ENCODE assay signal across 23 cellular contexts in genomic region chr13:81606074-81606473, GRCh38.
DNase-seq lines count a peak whose midpoint lies in the region; ATAC-seq and TF ChIP-seq lines count a peak whose summit lies in the region.
"Had no signal": no experiment of that assay in that cellular context is flagged by ENCODE, and none has a peak within 500 bp of the region (broad histone marks: within the 10 kb centered on the region; RNA-seq: fewer than 3 reads in every experiment).

No MANE protein-coding gene starts in this region.

- no peaks in the 10 kb centered on the region for H3K4me1 ChIP-seq in right atrium auricular region
- H3K4me1 ChIP-seq: BE2C had no signal

- H3K4me3 ChIP-seq in right atrium auricular region = no peak overlapping the region
- H3K4me3 ChIP-seq: BLaER1, GM12878 had no signal

- no peaks in the 10 kb centered on the region for H3K27me3 ChIP-seq in right atrium auricular region
- H3K27me3 ChIP-seq: BE2C, BLaER1 had no signal

- no peak for ATAC-seq in left ventricle myocardium superior
- no peak for ATAC-seq in activated CD8-positive, alpha-beta memory T cell treated with anti-CD3 and anti-CD28 coated beads, Interleukin-2, amount 10 ng/mL, durations not matched to agents 7 days and 5 days
- ATAC-seq: GM12878 had no signal

- H3K4me3 Mint-ChIP-seq in activated CD8-positive, alpha-beta memory T cell treated with anti-CD3 and anti-CD28 coated beads, Interleukin-2, amount 10 ng/mL, durations not matched to agents 7 days and 5 days = no peak overlapping the region
- H3K4me3 Mint-ChIP-seq: CD14-positive monocyte; CD4-positive, alpha-beta memory T cell; CD4-positive, CD25-positive, alpha-beta regulatory T cell; CD8-positive, alpha-beta memory T cell had no signal

- CTCF ChIA-PET in activated CD8-positive, alpha-beta memory T cell treated with anti-CD3 and anti-CD28 coated beads, Interleukin-2, amount 10 ng/mL, durations not matched to agents 7 days and 5 days (lab: Charles Lee) = interaction anchor here (0.7 kb wide), 1 partner anchor 434 kb away, joined by 3 read pairs; no protein-coding TSS in a partner anchor

- H3K9me3 Mint-ChIP-seq in activated CD8-positive, alpha-beta memory T cell treated with anti-CD3 and anti-CD28 coated beads, Interleukin-2, amount 10 ng/mL, durations not matched to agents 7 days and 5 days (ENCODE audit: low read depth) = peaks cover 6% of the 10 kb centered on the region

- H3K4me1 Mint-ChIP-seq in activated CD8-positive, alpha-beta memory T cell treated with anti-CD3 and anti-CD28 coated beads, Interleukin-2, amount 10 ng/mL, durations not matched to agents 7 days and 5 days = no peaks in the 10 kb centered on the region
- H3K4me1 Mint-ChIP-seq: CD14-positive monocyte; CD4-positive, alpha-beta memory T cell; CD4-positive, CD25-positive, alpha-beta regulatory T cell; CD8-positive, alpha-beta memory T cell had no signal

- DNase-seq in left ventricle myocardium superior (peak; percentile 21), right atrium auricular region (ENCODE audit: low spot score) (no peak), posterior vena cava (ENCODE audit: low spot score) (peak; percentile 74), NCI-H446 (lab: John Stamatoyannopoulos, UW) (no peak)
- DNase-seq in activated CD8-positive, alpha-beta memory T cell treated with anti-CD3 and anti-CD28 coated beads, Interleukin-2, amount 10 ng/mL, durations not matched to agents 7 days and 5 days = no peak
- DNase-seq: 8988T; ACHN; BE2C; C1 segment of cervical spinal cord; CD4-positive, alpha-beta memory T cell; CD4-positive, CD25-positive, alpha-beta regulatory T cell; CD8-positive, alpha-beta memory T cell; COR-L47; DMS 273 treated with DMSO at 0.1 percent for 48 hours; DMS153; DMS53; DMS79; DND-41; EL; GDM1 had no signal

- H3K36me3 ChIP-seq in right atrium auricular region = no peaks in the 10 kb centered on the region
- H3K36me3 ChIP-seq: BE2C, BLaER1 had no signal

- no peaks in the 10 kb centered on the region for H3K9me3 ChIP-seq in right atrium auricular region
- H3K9me3 ChIP-seq: BE2C had no signal

- H3K27ac ChIP-seq in right atrium auricular region = no peak overlapping the region
- H3K27ac ChIP-seq: BLaER1 had no signal

- intact Hi-C loops in left ventricle myocardium superior (cut with micrococcal nuclease) = no loop called here
- intact Hi-C loops in posterior vena cava (cut with DNase I) = no loop called here

- TF ChIP-seq CTCF in right atrium auricular region (IDR thresholded peaks at IDR 0.05) = no peak

- no peaks in the 10 kb centered on the region for H3K36me3 Mint-ChIP-seq in activated CD8-positive, alpha-beta memory T cell treated with anti-CD3 and anti-CD28 coated beads, Interleukin-2, amount 10 ng/mL, durations not matched to agents 7 days and 5 days
- H3K36me3 Mint-ChIP-seq: CD14-positive monocyte; CD4-positive, alpha-beta memory T cell; CD4-positive, CD25-positive, alpha-beta regulatory T cell; CD8-positive, alpha-beta memory T cell had no signal

- H3K27me3 Mint-ChIP-seq in activated CD8-positive, alpha-beta memory T cell treated with anti-CD3 and anti-CD28 coated beads, Interleukin-2, amount 10 ng/mL, durations not matched to agents 7 days and 5 days = no peaks in the 10 kb centered on the region
- H3K27me3 Mint-ChIP-seq: CD4-positive, alpha-beta memory T cell; CD4-positive, CD25-positive, alpha-beta regulatory T cell; CD8-positive, alpha-beta memory T cell had no signal

- no peak overlapping the region for H3K27ac Mint-ChIP-seq in activated CD8-positive, alpha-beta memory T cell treated with anti-CD3 and anti-CD28 coated beads, Interleukin-2, amount 10 ng/mL, durations not matched to agents 7 days and 5 days
- H3K27ac Mint-ChIP-seq: CD14-positive monocyte; CD4-positive, alpha-beta memory T cell; CD4-positive, CD25-positive, alpha-beta regulatory T cell; CD8-positive, alpha-beta memory T cell had no signal

Comparison
In these comparisons a context has a peak if more than half of its experiments do, and no peak if none do; other contexts are left out.
1. DNase-seq: peak in left ventricle myocardium superior (single experiment) and posterior vena cava (single experiment); none in right atrium auricular region (single experiment), activated CD8-positive, alpha-beta memory T cell treated with anti-CD3 and anti-CD28 coated beads, Interleukin-2, amount 10 ng/mL, durations not matched to agents 7 days and 5 days (single experiment) and NCI-H446 (0 of 2).